ENCODE assay signal across 16 cellular contexts in the genomic region with DNA sequence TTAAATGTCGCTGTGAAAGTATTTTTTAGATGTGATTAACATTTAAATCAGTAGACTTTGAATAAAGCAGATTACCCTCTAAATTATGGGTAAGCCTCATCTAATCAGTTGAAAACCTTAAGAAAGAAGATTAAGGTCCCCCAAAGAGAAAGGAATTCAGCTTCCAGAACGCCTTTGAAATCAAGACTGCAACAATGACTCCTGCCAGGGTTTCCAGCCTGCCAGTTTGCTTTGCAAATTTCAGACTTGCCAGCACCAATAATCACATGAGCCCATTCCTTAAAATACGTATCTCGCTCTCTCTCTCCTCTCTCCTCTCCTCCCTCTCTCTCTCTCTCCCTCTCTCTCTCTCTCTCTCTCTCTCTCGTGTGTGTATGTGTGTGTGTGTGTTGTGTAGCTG.
DNase-seq lines count a peak whose midpoint lies in the region; FAIRE-seq and TF ChIP-seq lines count a peak whose summit lies in the region.
"Had no signal": no experiment of that assay in that cellular context is flagged by ENCODE, and none has a peak within 500 bp of the region (broad histone marks: within the 10 kb centered on the region; RNA-seq: fewer than 3 reads in every experiment).

No MANE protein-coding gene starts in this region.

- H3K4ac ChIP-seq in H9 (ENCODE audit: low read depth, low read length) (no peak overlapping the region), H1 (replicated peaks; ENCODE audit: insufficient read length, low read depth, low read length) (no peak overlapping the region), neuronal stem cell (ENCODE audit: low read length) (no peak overlapping the region)

- H3K23me2 ChIP-seq in H9 (ENCODE audit: insufficient read length, low read depth, low read length, poor library complexity, severe bottlenecking), result no peaks in the 10 kb centered on the region
- H3K23me2 ChIP-seq in H1 (ENCODE audit: low read depth, low read length), result no peaks in the 10 kb centered on the region

- H3K4me3 Mint-ChIP-seq in H9, result no peak overlapping the region
- H3K4me3 Mint-ChIP-seq: CD4-positive, alpha-beta memory T cell had no signal

- no peaks in the 10 kb centered on the region; a peak in 1 of 7 replicates for H3K36me3 Mint-ChIP-seq in H9 (ENCODE audit: insufficient read depth in 1 of 3, low read depth in 3 of 3)
- H3K36me3 Mint-ChIP-seq: CD4-positive, alpha-beta memory T cell had no signal

- in situ Hi-C loops in G401 (cut with HindIII; ENCODE audit: low sequenced_read_pairs), result no loop called here

- no peak for TF ChIP-seq RAD21 in H1 (IDR thresholded peaks at IDR 0.05 in 1 of 2, conservative IDR thresholded peaks at IDR 0.05 in 1 of 2; ENCODE audit: low read depth in 2 of 2, low read length in 2 of 2)

- no peak overlapping the region for H2BK120ac ChIP-seq in H9 (ENCODE audit: low read depth, low read length, poor library complexity, severe bottlenecking)
- H2BK120ac ChIP-seq in H1 (replicated peaks; ENCODE audit: low read depth, low read length), result no peak overlapping the region
- no peak overlapping the region for H2BK120ac ChIP-seq in neuronal stem cell (ENCODE audit: low read depth, low read length)

- H3K27ac Mint-ChIP-seq in H9, result peak overlapping the region in 2 of 3 experiments; percentile 53 to 77; a peak in 2 of 7 replicates
- H3K27ac Mint-ChIP-seq: CD4-positive, alpha-beta memory T cell had no signal

- peak; percentile 65 for DNase-seq in G401 (ENCODE audit: low spot score)
- DNase-seq in H9, result no peak
- DNase-seq in H1 (ENCODE audit: low read depth in 1 of 2, low spot score in 2 of 2), result peak in 1 of 2 experiments; percentile 10
- DNase-seq in neuronal stem cell (ENCODE audit: low spot score), result peak; percentile 23
- DNase-seq in dedifferentiated amniotic fluid mesenchymal stem cell (ENCODE audit: extremely low spot score), result no peak
- DNase-seq in anterior cingulate cortex (lab: John Stamatoyannopoulos, UW), result no peak
- no peak for DNase-seq in T1000 (lab: John Stamatoyannopoulos, UW)
- DNase-seq: BE2C; CD4-positive, alpha-beta memory T cell; DMS79; GOT3; HCEC 1CT had no signal

- POLR2A ChIA-PET in H1 (lab: Charles Lee; ENCODE audit: partially characterized antibody), result no interaction called here

- H4K8ac ChIP-seq in H9 (replicated peaks; ENCODE audit: insufficient read length, low read depth, low read length) (no peak overlapping the region), H1 (ENCODE audit: extremely low read depth, insufficient read depth, low read length) (no peak overlapping the region; the same call in 1 of the 2 replicates), neuronal stem cell (ENCODE audit: low read depth, low read length) (no peak overlapping the region)

- H3K27ac ChIP-seq in H9 (ENCODE audit: insufficient read length, low read depth, low read length), result no peak overlapping the region
- H3K27ac ChIP-seq in H1 (ENCODE audit: low read depth, low read length), result no peak overlapping the region
- H3K27ac ChIP-seq in neuronal stem cell (replicated peaks; ENCODE audit: low read length), result peak overlapping the region; percentile 30
- H3K27ac ChIP-seq: C4-2B had no signal

- WGBS in H9 (ENCODE audit: extremely low coverage, insufficient read length, low lambda C conversion rate), result no CpG with 5 or more reads among the region's 5 CpGs
- WGBS in H1 (ENCODE audit: extremely low coverage in 1 of 2, insufficient coverage in 1 of 2, insufficient read length in 1 of 2, insufficient replicate concordance in 2 of 2, low coverage in 1 of 2, low lambda C conversion rate in 2 of 2, missing lambda C conversion rate in 1 of 2), 2 experiments, result 32% methylated on average over 5 of the region's 5 CpGs; no CpG with 5 or more reads in 1 of the 2 experiments
- WGBS in neuronal stem cell (ENCODE audit: extremely low coverage in 2 of 2, insufficient read length in 2 of 2, insufficient replicate concordance in 1 of 2), 2 donors, result no CpG with 5 or more reads among the region's 5 CpGs

- TF ChIP-seq CTCF in H9 (conservative IDR thresholded peaks at IDR 0.05), result no peak
- TF ChIP-seq CTCF in H1 (IDR thresholded peaks at IDR 0.05; ENCODE audit: control extremely low read depth in 1 of 3, insufficient read depth in 1 of 3, low read depth in 1 of 3, low read length in 3 of 3), result no peak

- H3K4me2 ChIP-seq in H9 (ENCODE audit: insufficient read depth, insufficient read length, low read length) (no peak overlapping the region), H1 (ENCODE audit: insufficient read depth in 1 of 2, low read depth in 2 of 2, low read length in 2 of 2) (peak overlapping the region; percentile 48 to 49), neuronal stem cell (ENCODE audit: insufficient read depth, low read length, poor library complexity, severe bottlenecking) (no peak overlapping the region)

- no peaks in the 10 kb centered on the region for H4K20me1 ChIP-seq in H9 (ENCODE audit: control insufficient read depth, insufficient read depth, insufficient read length)
- H4K20me1 ChIP-seq in H1 (replicated peaks in 1 of 2; ENCODE audit: control insufficient read depth in 1 of 2, insufficient read depth in 2 of 2, low read length in 2 of 2), result no peaks in the 10 kb centered on the region

- no peak overlapping the region for H3K56ac ChIP-seq in H9 (ENCODE audit: insufficient read length, low read depth, low read length)
- H3K56ac ChIP-seq in H1 (replicated peaks; ENCODE audit: insufficient read length, low read depth, low read length), result no peak overlapping the region

- H2BK15ac ChIP-seq in H9 (ENCODE audit: low read depth, low read length), result no peak overlapping the region
- no peak overlapping the region for H2BK15ac ChIP-seq in H1 (ENCODE audit: low read length)
- H2BK15ac ChIP-seq in neuronal stem cell (ENCODE audit: low read length), result no peak overlapping the region

- H2AK5ac ChIP-seq in H9 (ENCODE audit: insufficient read length, low read length) (no peak overlapping the region), H1 (ENCODE audit: low read depth, low read length) (no peak overlapping the region), neuronal stem cell (ENCODE audit: low read depth, low read length) (no peak overlapping the region)

- no peak for TF ChIP-seq EP300 in H1 (IDR thresholded peaks at IDR 0.05; ENCODE audit: borderline replicate concordance in 1 of 2, low read depth in 2 of 2, low read length in 2 of 2)

- no peak overlapping the region for H4K5ac ChIP-seq in H9 (ENCODE audit: insufficient read length, low read depth, low read length)
- H4K5ac ChIP-seq in H1 (ENCODE audit: insufficient read length, low read depth, low read length), result no peak overlapping the region

- H3K79me2 ChIP-seq in H9 (ENCODE audit: insufficient read depth, low read length) (no peaks in the 10 kb centered on the region), H1 (ENCODE audit: control insufficient read depth in 1 of 2, insufficient read depth in 2 of 2, low read length in 2 of 2) (no peaks in the 10 kb centered on the region)

- FAIRE-seq in H1 (lab: Jason Lieb, UNC), result peak; percentile 28
- FAIRE-seq: A204.1, GM12892, HTR-8/SVneo had no signal

- H2BK12ac ChIP-seq in H9 (ENCODE audit: insufficient read length, low read depth, low read length), result no peak overlapping the region
- no peak overlapping the region for H2BK12ac ChIP-seq in H1 (ENCODE audit: low read depth, low read length)
- no peak overlapping the region for H2BK12ac ChIP-seq in neuronal stem cell (ENCODE audit: low read length)

- H3K14ac ChIP-seq in H9 (ENCODE audit: insufficient read depth, low read length) (no peak overlapping the region), H1 (ENCODE audit: insufficient read length) (no peak overlapping the region), neuronal stem cell (ENCODE audit: low read length) (no peak overlapping the region)

- no peak overlapping the region for H2AFZ ChIP-seq in H9 (ENCODE audit: low read length)
- H2AFZ ChIP-seq in H1 (ENCODE audit: low read length), result no peak overlapping the region; the same call in 1 of the 2 replicates
- H2AFZ ChIP-seq in neuronal stem cell (ENCODE audit: low read length), result no peak overlapping the region

- H3K36me3 ChIP-seq in H1 (ENCODE audit: control insufficient read depth in 2 of 4, insufficient read depth in 4 of 4, low read length in 3 of 4), result no peaks in the 10 kb centered on the region
- peaks cover 0 to 13% of the 10 kb centered on the region in 2 donors for H3K36me3 ChIP-seq in neuronal stem cell (replicated peaks in 1 of 2; ENCODE audit: control insufficient read depth in 2 of 2, insufficient read depth in 2 of 2, low read length in 2 of 2)
- H3K36me3 ChIP-seq: BE2C had no signal

- H3K9me3 Mint-ChIP-seq in H9, result no peaks in the 10 kb centered on the region
- H3K9me3 Mint-ChIP-seq: CD4-positive, alpha-beta memory T cell had no signal

- CTCF ChIA-PET in H1 (lab: Charles Lee; ENCODE audit: partially characterized antibody), result interaction anchor here (0.7 to 3.5 kb wide), 4 partner anchors 17 to 1297 kb away, joined by 3 to 38 read pairs (median 3); no protein-coding TSS in a partner anchor

- H2BK5ac ChIP-seq in H9 (ENCODE audit: insufficient read length, low read length), result no peak overlapping the region
- no peak overlapping the region for H2BK5ac ChIP-seq in H1 (ENCODE audit: low read depth, low read length)
- H2BK5ac ChIP-seq in neuronal stem cell (ENCODE audit: low read length), result no peak overlapping the region

- H3K9ac ChIP-seq in H9 (ENCODE audit: extremely low read depth, insufficient read length, low read length) (no peak overlapping the region), H1 (replicated peaks in 1 of 4; ENCODE audit: extremely low read depth in 1 of 4, low read depth in 3 of 4, low read length in 3 of 4) (no peak overlapping the region), neuronal stem cell (ENCODE audit: low read depth, low read length, poor library complexity) (no peak overlapping the region)

- no peaks in the 10 kb centered on the region for H3K9me3 ChIP-seq in H9 (ENCODE audit: control insufficient read depth, low read depth, low read length)
- no peaks in the 10 kb centered on the region for H3K9me3 ChIP-seq in H1 (ENCODE audit: insufficient read depth in 2 of 2, low read depth in 1 of 2, low read length in 1 of 2)
- no peaks in the 10 kb centered on the region for H3K9me3 ChIP-seq in neuronal stem cell (replicated peaks in 1 of 2; ENCODE audit: control insufficient read depth in 2 of 2, insufficient read depth in 1 of 2, low read depth in 1 of 2, low read length in 2 of 2)
- H3K9me3 ChIP-seq: BE2C had no signal

- TF ChIP-seq POLR2A in H1 (IDR thresholded peaks at IDR 0.05; ENCODE audit: control extremely low read depth in 1 of 2, low read depth in 2 of 2, low read length in 2 of 2), result no peak

- H3K4me1 Mint-ChIP-seq in H9, result peaks cover 23 to 24% of the 10 kb centered on the region in 2 experiments

- no peak overlapping the region for H3T11ph ChIP-seq in H9 (ENCODE audit: low read length)

- H3K18ac ChIP-seq in H9 (ENCODE audit: insufficient read length, low read depth, low read length), result no peak overlapping the region
- no peak overlapping the region for H3K18ac ChIP-seq in H1 (ENCODE audit: extremely low read depth, low read length)
- no peak overlapping the region for H3K18ac ChIP-seq in neuronal stem cell (ENCODE audit: low read length)

- H3K27me3 ChIP-seq in H9 (ENCODE audit: insufficient read depth, low read length) (no peaks in the 10 kb centered on the region), H1 (replicated peaks in 1 of 4; ENCODE audit: control insufficient read depth in 3 of 4, extremely low read depth in 1 of 4, insufficient read depth in 3 of 4, low read length in 3 of 4) (no peaks in the 10 kb centered on the region), neuronal stem cell (ENCODE audit: control insufficient read depth in 3 of 3, insufficient read depth in 3 of 3, low read depth in 1 of 3, low read length in 3 of 3) (no peaks in the 10 kb centered on the region)
- H3K27me3 ChIP-seq: BE2C had no signal

- H2BK20ac ChIP-seq in H9 (ENCODE audit: low read depth, low read length, poor library complexity, severe bottlenecking), result no peak overlapping the region
- no peak overlapping the region for H2BK20ac ChIP-seq in H1 (ENCODE audit: low read length)

- H3K4me1 ChIP-seq in H9 (ENCODE audit: insufficient read depth, low read length) (no peaks in the 10 kb centered on the region), H1 (replicated peaks in 1 of 4; ENCODE audit: control insufficient read depth in 3 of 4, insufficient read depth in 4 of 4, low read length in 3 of 4) (peaks cover 2 to 8% (median 5%) of the 10 kb centered on the region in 4 experiments; a peak in 3 of 7 replicates), neuronal stem cell (ENCODE audit: control insufficient read depth in 2 of 2, insufficient read depth in 1 of 2, low read depth in 1 of 2, low read length in 2 of 2) (peaks cover 0 to 9% of the 10 kb centered on the region in 2 donors)

- H3K23ac ChIP-seq in H9 (ENCODE audit: insufficient read length, low read depth, low read length) (no peak overlapping the region), H1 (ENCODE audit: insufficient read length) (no peak overlapping the region), neuronal stem cell (ENCODE audit: low read depth, low read length, poor library complexity) (no peak overlapping the region)

- H3K4me3 ChIP-seq in H1 (ENCODE audit: extremely low read depth in 1 of 4, insufficient read depth in 2 of 4, low read depth in 3 of 4, low read length in 4 of 4) (no peak overlapping the region; a peak in 1 of 8 replicates), neuronal stem cell (ENCODE audit: low read length in 2 of 2) (no peak overlapping the region)

- H4K91ac ChIP-seq in H9 (ENCODE audit: insufficient read length, low read depth, low read length) (no peak overlapping the region), H1 (replicated peaks; ENCODE audit: insufficient read length, low read length) (no peak overlapping the region), neuronal stem cell (ENCODE audit: low read depth, low read length, poor library complexity) (no peak overlapping the region)

- H3K79me1 ChIP-seq in H9 (ENCODE audit: insufficient read depth, low read depth, low read length, poor library complexity, severe bottlenecking) (no peaks in the 10 kb centered on the region), H1 (ENCODE audit: low read depth, low read length) (no peaks in the 10 kb centered on the region), neuronal stem cell (ENCODE audit: low read depth, low read length) (no peaks in the 10 kb centered on the region)

- no peaks in the 10 kb centered on the region for H3K27me3 Mint-ChIP-seq in H9 (ENCODE audit: low read depth)

Comparison
In these comparisons a context has a peak if more than half of its experiments do, and no peak if none do; other contexts are left out.
1. DNase-seq: peak in G401 (single experiment) and neuronal stem cell (single experiment); none in H9 (single experiment), dedifferentiated amniotic fluid mesenchymal stem cell (single experiment), anterior cingulate cortex (0 of 58) and T1000 (single experiment).
2. H3K4me2 ChIP-seq: peak in H1 (2 of 2); none in H9 (single experiment) and neuronal stem cell (single experiment).